Comparison of ENCODE assay signal across 33 cellular contexts in genomic region chrX:95950679-95951078, GRCh38.
"Had no signal": no experiment of that assay in that cellular context is flagged by ENCODE, and none has a peak within 500 bp of the region (broad histone marks: within the 10 kb centered on the region; RNA-seq: fewer than 3 reads in every experiment).

No MANE protein-coding gene starts in this region.

- ATAC-seq: activated T-cell treated with anti-CD3 and anti-CD28 coated beads, Interleukin-2, amount 50 U/mL, for 72 hours; activated T-helper 17 cell treated with anti-CD3 and anti-CD28 coated beads, Interleukin-2, amount 50 U/mL, for 72 hours had no signal

- DNase-seq: activated CD4-positive, alpha-beta memory T cell treated with anti-CD3 and anti-CD28 coated beads, Interleukin-2, amount 10 ng/mL, durations not matched to agents 7 days and 5 days; activated CD4-positive, alpha-beta T cell treated with anti-CD3 and anti-CD28 coated beads for 1 hour; activated CD4-positive, alpha-beta T cell treated with anti-CD3 and anti-CD28 coated beads for 48 hours; activated CD4-positive, CD25-positive, alpha-beta regulatory T cell; activated effector memory CD4-positive, alpha-beta T cell treated with anti-CD3 and anti-CD28 coated beads, Interleukin-2, amount 50 U/mL, for 16 hours; activated naive CD4-positive, alpha-beta T cell; activated naive CD4-positive, alpha-beta T cell treated with anti-CD3 and anti-CD28 coated beads, Interleukin-2, amount 50 U/mL, for 16 hours; activated naive CD8-positive, alpha-beta T cell treated with anti-CD3 and anti-CD28 coated beads for 36 hours; activated T-cell treated with anti-CD3 and anti-CD28 coated beads, Interleukin-2, amount 50 U/mL, for 1 hour; activated T-cell treated with anti-CD3 and anti-CD28 coated beads, Interleukin-2, amount 50 U/mL, for 72 hours; amniotic stem cell; aorta; KG1; NCI-H1092 treated with DMSO at 0.1 percent for 48 hours; NCI-H1417; NCI-H146; NCI-H187; NCI-H2029 treated with DMSO at 0.1 percent for 48 hours; NCI-H2107; NCI-H2171; NCI-H226; NCI-H446 treated with DMSO at 0.1 percent for 48 hours; NCI-H524; NCI-H69; OCI-M1; SHP77; SJCRH30; T1000; WERI-Rb-1 had no signal

- H3K9me3 ChIP-seq: SJCRH30 had no signal

- H3K4me1 ChIP-seq: SJCRH30 had no signal

- H3K4me1 Mint-ChIP-seq: activated CD4-positive, alpha-beta memory T cell treated with anti-CD3 and anti-CD28 coated beads, Interleukin-2, amount 10 ng/mL, durations not matched to agents 7 days and 5 days; activated naive CD8-positive, alpha-beta T cell treated with anti-CD3 and anti-CD28 coated beads for 36 hours; activated T-helper 17 cell treated with anti-CD3 and anti-CD28 coated beads, Interleukin-2, amount 50 U/mL, for 72 hours; central memory CD8-positive, alpha-beta T cell had no signal

- H3K4me3 ChIP-seq: cardiac muscle cell, SJCRH30, SK-N-MC had no signal

- H3K4me3 Mint-ChIP-seq: activated CD4-positive, alpha-beta memory T cell treated with anti-CD3 and anti-CD28 coated beads, Interleukin-2, amount 10 ng/mL, durations not matched to agents 7 days and 5 days; activated naive CD8-positive, alpha-beta T cell treated with anti-CD3 and anti-CD28 coated beads for 36 hours; activated T-cell treated with anti-CD3 and anti-CD28 coated beads, Interleukin-2, amount 50 U/mL, for 72 hours; activated T-helper 17 cell treated with anti-CD3 and anti-CD28 coated beads, Interleukin-2, amount 50 U/mL, for 72 hours; central memory CD8-positive, alpha-beta T cell had no signal

- H3K36me3 Mint-ChIP-seq: activated naive CD8-positive, alpha-beta T cell treated with anti-CD3 and anti-CD28 coated beads for 36 hours had no signal

- H3K27ac ChIP-seq: cardiac muscle cell, SJCRH30, SK-N-MC, WERI-Rb-1 had no signal

- H3K27me3 Mint-ChIP-seq: activated CD4-positive, alpha-beta memory T cell treated with anti-CD3 and anti-CD28 coated beads, Interleukin-2, amount 10 ng/mL, durations not matched to agents 7 days and 5 days; activated naive CD8-positive, alpha-beta T cell treated with anti-CD3 and anti-CD28 coated beads for 36 hours; activated T-helper 17 cell treated with anti-CD3 and anti-CD28 coated beads, Interleukin-2, amount 50 U/mL, for 72 hours; central memory CD8-positive, alpha-beta T cell had no signal

- H3K9me3 Mint-ChIP-seq: activated CD4-positive, alpha-beta memory T cell treated with anti-CD3 and anti-CD28 coated beads, Interleukin-2, amount 10 ng/mL, durations not matched to agents 7 days and 5 days; activated naive CD8-positive, alpha-beta T cell treated with anti-CD3 and anti-CD28 coated beads for 36 hours; activated T-helper 17 cell treated with anti-CD3 and anti-CD28 coated beads, Interleukin-2, amount 50 U/mL, for 72 hours had no signal

- H3K27me3 ChIP-seq: cardiac muscle cell, SJCRH30 had no signal

- H3K36me3 ChIP-seq: cardiac muscle cell, SJCRH30, WERI-Rb-1 had no signal

- H3K27ac Mint-ChIP-seq: activated CD4-positive, alpha-beta memory T cell treated with anti-CD3 and anti-CD28 coated beads, Interleukin-2, amount 10 ng/mL, durations not matched to agents 7 days and 5 days; activated naive CD8-positive, alpha-beta T cell treated with anti-CD3 and anti-CD28 coated beads for 36 hours; activated T-cell treated with anti-CD3 and anti-CD28 coated beads, Interleukin-2, amount 50 U/mL, for 72 hours; activated T-helper 17 cell treated with anti-CD3 and anti-CD28 coated beads, Interleukin-2, amount 50 U/mL, for 72 hours had no signal
